ENCODE assay signal across 1 cellular context in the genomic region with DNA sequence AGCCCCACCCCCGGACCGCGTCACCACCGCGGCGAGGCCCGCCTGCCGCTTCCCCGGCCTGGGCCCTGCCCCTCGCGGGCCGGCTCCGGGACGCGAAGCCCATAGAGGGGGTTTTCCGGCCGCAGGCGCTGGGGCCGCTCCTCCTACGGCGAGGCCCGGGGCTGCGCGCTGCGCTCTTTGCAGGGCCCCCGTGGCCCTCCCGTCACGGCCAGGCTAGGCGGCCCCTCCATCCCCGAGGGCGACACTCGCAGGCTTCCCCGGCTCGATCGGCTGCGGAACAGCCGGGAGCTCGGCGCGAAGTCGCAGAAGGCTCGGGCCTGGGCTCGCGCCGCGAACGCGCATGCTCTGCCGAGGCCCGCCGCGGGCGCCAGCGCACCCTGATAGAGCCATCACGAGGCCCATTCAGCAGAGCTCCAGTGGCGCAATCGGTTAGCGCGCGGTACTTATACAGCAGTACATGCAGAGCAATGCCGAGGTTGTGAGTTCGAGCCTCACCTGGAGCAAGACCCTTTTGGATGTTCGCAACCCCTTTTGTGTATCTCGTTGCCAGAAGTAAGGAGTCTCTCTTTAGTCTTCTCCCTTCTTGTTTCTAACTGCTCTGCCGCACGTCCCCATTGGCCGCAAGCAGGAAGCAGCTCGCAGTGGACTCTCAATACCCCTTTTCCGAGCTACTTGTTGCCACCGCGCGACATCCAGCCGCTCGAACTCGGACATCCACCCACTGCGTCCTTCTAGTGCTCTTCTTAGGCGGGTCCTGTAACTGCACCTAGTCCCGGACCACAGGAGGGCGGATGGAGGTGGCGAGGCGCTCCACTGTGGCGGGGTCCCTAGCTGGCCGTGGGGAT.
TF ChIP-seq lines count a peak whose summit lies in the region.

No MANE protein-coding gene starts in this region.

TF ChIP-seq in HepG2, 621 proteins besides CTCF, POLR2A, EP300 and RAD21 (continued from another document and continues in another):
- TF ChIP-seq, protein P1, sequence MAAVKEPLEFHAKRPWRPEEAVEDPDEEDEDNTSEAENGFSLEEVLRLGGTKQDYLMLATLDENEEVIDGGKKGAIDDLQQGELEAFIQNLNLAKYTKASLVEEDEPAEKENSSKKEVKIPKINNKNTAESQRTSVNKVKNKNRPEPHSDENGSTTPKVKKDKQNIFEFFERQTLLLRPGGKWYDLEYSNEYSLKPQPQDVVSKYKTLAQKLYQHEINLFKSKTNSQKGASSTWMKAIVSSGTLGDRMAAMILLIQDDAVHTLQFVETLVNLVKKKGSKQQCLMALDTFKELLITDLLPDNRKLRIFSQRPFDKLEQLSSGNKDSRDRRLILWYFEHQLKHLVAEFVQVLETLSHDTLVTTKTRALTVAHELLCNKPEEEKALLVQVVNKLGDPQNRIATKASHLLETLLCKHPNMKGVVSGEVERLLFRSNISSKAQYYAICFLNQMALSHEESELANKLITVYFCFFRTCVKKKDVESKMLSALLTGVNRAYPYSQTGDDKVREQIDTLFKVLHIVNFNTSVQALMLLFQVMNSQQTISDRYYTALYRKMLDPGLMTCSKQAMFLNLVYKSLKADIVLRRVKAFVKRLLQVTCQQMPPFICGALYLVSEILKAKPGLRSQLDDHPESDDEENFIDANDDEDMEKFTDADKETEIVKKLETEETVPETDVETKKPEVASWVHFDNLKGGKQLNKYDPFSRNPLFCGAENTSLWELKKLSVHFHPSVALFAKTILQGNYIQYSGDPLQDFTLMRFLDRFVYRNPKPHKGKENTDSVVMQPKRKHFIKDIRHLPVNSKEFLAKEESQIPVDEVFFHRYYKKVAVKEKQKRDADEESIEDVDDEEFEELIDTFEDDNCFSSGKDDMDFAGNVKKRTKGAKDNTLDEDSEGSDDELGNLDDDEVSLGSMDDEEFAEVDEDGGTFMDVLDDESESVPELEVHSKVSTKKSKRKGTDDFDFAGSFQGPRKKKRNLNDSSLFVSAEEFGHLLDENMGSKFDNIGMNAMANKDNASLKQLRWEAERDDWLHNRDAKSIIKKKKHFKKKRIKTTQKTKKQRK (IDR thresholded peaks at IDR 0.05; ENCODE audit: low read length): no peak
- TF ChIP-seq HNRNPUL1 (IDR thresholded peaks at IDR 0.05; ENCODE audit: low read depth, low read length) (0 out of 2 replicates have a peak, but pooled peaks have one; percentile 55), ZNF251 (CRISPR knock-in tag; IDR thresholded peaks at IDR 0.05) (peak; percentile 95; the same call in 1 of the 2 replicates), ZBTB3 (CRISPR knock-in tag; IDR thresholded peaks at IDR 0.05; ENCODE audit: borderline replicate concordance, low read depth) (peak; percentile 66; the same call in 1 of the 2 replicates), TBX3 (IDR thresholded peaks at IDR 0.05; ENCODE audit: borderline replicate concordance) (peak; percentile 45; the same call in 1 of the 2 replicates), MXD4 (CRISPR knock-in tag; IDR thresholded peaks at IDR 0.05) (peak; percentile 85), MYC (CRISPR knock-in tag; IDR thresholded peaks at IDR 0.05; ENCODE audit: borderline replicate concordance) (peak; percentile 93), ZFAT (CRISPR knock-in tag; conservative IDR thresholded peaks at IDR 0.05) (peak; percentile 96), ATM (IDR thresholded peaks at IDR 0.05; ENCODE audit: borderline replicate concordance) (no peak), SRSF1 (optimal IDR thresholded peaks at IDR 0.05; ENCODE audit: low read depth, low read length) (peak; percentile 89), ZBTB20 (CRISPR knock-in tag; IDR thresholded peaks at IDR 0.05; ENCODE audit: borderline replicate concordance, low read depth) (peak; percentile 89), GABPB1 (CRISPR knock-in tag; IDR thresholded peaks at IDR 0.05) (peak; percentile 80), ZNF143 (CRISPR knock-in tag; IDR thresholded peaks at IDR 0.05) (no peak; the same call in 1 of the 2 replicates), DR1 (CRISPR knock-in tag; IDR thresholded peaks at IDR 0.05) (peak; percentile 79; the same call in 1 of the 2 replicates), YY1 (IDR thresholded peaks at IDR 0.05; ENCODE audit: insufficient read depth, insufficient replicate concordance, low read depth, low read length) (peak; percentile 70), PHF20 (CRISPR knock-in tag; IDR thresholded peaks at IDR 0.05) (peak; percentile 42; the same call in 1 of the 2 replicates), NBN (conservative IDR thresholded peaks at IDR 0.05) (no peak), FOXO1 (CRISPR knock-in tag; IDR thresholded peaks at IDR 0.05) (peak; percentile 67; the same call in 1 of the 2 replicates)
- TF ChIP-seq, protein P2, sequence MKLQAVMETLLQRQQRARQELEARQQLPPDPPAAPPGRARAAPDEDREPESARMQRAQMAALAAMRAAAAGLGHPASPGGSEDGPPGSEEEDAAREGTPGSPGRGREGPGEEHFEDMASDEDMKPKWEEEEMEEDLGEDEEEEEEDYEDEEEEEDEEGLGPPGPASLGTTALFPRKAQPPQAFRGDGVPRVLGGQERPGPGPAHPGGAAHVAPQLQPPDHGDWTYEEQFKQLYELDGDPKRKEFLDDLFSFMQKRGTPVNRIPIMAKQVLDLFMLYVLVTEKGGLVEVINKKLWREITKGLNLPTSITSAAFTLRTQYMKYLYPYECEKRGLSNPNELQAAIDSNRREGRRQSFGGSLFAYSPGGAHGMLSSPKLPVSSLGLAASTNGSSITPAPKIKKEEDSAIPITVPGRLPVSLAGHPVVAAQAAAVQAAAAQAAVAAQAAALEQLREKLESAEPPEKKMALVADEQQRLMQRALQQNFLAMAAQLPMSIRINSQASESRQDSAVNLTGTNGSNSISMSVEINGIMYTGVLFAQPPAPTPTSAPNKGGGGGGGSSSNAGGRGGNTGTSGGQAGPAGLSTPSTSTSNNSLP (IDR thresholded peaks at IDR 0.05; ENCODE audit: low read depth, low read length): peak; percentile 57; the same call in 1 of the 2 replicates
- TF ChIP-seq, protein P3, sequence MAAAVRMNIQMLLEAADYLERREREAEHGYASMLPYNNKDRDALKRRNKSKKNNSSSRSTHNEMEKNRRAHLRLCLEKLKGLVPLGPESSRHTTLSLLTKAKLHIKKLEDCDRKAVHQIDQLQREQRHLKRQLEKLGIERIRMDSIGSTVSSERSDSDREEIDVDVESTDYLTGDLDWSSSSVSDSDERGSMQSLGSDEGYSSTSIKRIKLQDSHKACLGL (CRISPR knock-in tag; IDR thresholded peaks at IDR 0.05): peak; percentile 77
- TF ChIP-seq, protein P4, sequence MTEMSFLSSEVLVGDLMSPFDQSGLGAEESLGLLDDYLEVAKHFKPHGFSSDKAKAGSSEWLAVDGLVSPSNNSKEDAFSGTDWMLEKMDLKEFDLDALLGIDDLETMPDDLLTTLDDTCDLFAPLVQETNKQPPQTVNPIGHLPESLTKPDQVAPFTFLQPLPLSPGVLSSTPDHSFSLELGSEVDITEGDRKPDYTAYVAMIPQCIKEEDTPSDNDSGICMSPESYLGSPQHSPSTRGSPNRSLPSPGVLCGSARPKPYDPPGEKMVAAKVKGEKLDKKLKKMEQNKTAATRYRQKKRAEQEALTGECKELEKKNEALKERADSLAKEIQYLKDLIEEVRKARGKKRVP (CRISPR knock-in tag; IDR thresholded peaks at IDR 0.05): peak in 1 of 2 experiments; percentile 90; a peak in 2 of 4 replicates
- TF ChIP-seq, protein P5, sequence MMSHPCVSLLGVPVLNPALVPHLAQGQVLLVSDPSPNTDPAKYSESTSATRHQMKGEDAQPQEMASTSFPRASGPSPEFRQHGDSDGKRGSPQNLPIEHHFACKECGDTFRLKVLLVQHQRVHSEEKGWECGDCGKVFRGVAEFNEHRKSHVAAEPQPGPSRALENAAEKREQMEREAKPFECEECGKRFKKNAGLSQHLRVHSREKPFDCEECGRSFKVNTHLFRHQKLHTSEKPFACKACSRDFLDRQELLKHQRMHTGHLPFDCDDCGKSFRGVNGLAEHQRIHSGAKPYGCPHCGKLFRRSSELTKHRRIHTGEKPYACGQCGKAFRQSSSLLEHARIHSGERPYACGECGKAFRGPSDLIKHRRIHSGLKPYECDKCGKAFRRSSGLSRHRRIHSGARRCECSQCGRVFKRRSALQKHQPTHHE (CRISPR knock-in tag; IDR thresholded peaks at IDR 0.05; ENCODE audit: borderline replicate concordance): peak; percentile 98
- TF ChIP-seq, protein P6, sequence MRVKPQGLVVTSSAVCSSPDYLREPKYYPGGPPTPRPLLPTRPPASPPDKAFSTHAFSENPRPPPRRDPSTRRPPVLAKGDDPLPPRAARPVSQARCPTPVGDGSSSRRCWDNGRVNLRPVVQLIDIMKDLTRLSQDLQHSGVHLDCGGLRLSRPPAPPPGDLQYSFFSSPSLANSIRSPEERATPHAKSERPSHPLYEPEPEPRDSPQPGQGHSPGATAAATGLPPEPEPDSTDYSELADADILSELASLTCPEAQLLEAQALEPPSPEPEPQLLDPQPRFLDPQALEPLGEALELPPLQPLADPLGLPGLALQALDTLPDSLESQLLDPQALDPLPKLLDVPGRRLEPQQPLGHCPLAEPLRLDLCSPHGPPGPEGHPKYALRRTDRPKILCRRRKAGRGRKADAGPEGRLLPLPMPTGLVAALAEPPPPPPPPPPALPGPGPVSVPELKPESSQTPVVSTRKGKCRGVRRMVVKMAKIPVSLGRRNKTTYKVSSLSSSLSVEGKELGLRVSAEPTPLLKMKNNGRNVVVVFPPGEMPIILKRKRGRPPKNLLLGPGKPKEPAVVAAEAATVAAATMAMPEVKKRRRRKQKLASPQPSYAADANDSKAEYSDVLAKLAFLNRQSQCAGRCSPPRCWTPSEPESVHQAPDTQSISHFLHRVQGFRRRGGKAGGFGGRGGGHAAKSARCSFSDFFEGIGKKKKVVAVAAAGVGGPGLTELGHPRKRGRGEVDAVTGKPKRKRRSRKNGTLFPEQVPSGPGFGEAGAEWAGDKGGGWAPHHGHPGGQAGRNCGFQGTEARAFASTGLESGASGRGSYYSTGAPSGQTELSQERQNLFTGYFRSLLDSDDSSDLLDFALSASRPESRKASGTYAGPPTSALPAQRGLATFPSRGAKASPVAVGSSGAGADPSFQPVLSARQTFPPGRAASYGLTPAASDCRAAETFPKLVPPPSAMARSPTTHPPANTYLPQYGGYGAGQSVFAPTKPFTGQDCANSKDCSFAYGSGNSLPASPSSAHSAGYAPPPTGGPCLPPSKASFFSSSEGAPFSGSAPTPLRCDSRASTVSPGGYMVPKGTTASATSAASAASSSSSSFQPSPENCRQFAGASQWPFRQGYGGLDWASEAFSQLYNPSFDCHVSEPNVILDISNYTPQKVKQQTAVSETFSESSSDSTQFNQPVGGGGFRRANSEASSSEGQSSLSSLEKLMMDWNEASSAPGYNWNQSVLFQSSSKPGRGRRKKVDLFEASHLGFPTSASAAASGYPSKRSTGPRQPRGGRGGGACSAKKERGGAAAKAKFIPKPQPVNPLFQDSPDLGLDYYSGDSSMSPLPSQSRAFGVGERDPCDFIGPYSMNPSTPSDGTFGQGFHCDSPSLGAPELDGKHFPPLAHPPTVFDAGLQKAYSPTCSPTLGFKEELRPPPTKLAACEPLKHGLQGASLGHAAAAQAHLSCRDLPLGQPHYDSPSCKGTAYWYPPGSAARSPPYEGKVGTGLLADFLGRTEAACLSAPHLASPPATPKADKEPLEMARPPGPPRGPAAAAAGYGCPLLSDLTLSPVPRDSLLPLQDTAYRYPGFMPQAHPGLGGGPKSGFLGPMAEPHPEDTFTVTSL (CRISPR knock-in tag; IDR thresholded peaks at IDR 0.05; ENCODE audit: borderline replicate concordance): 0 out of 2 replicates have a peak, but pooled peaks have one; percentile 34
- TF ChIP-seq, protein P7, sequence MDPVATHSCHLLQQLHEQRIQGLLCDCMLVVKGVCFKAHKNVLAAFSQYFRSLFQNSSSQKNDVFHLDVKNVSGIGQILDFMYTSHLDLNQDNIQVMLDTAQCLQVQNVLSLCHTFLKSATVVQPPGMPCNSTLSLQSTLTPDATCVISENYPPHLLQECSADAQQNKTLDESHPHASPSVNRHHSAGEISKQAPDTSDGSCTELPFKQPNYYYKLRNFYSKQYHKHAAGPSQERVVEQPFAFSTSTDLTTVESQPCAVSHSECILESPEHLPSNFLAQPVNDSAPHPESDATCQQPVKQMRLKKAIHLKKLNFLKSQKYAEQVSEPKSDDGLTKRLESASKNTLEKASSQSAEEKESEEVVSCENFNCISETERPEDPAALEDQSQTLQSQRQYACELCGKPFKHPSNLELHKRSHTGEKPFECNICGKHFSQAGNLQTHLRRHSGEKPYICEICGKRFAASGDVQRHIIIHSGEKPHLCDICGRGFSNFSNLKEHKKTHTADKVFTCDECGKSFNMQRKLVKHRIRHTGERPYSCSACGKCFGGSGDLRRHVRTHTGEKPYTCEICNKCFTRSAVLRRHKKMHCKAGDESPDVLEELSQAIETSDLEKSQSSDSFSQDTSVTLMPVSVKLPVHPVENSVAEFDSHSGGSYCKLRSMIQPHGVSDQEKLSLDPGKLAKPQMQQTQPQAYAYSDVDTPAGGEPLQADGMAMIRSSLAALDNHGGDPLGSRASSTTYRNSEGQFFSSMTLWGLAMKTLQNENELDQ (CRISPR knock-in tag; IDR thresholded peaks at IDR 0.05; ENCODE audit: borderline replicate concordance): no peak
- TF ChIP-seq, protein P8, sequence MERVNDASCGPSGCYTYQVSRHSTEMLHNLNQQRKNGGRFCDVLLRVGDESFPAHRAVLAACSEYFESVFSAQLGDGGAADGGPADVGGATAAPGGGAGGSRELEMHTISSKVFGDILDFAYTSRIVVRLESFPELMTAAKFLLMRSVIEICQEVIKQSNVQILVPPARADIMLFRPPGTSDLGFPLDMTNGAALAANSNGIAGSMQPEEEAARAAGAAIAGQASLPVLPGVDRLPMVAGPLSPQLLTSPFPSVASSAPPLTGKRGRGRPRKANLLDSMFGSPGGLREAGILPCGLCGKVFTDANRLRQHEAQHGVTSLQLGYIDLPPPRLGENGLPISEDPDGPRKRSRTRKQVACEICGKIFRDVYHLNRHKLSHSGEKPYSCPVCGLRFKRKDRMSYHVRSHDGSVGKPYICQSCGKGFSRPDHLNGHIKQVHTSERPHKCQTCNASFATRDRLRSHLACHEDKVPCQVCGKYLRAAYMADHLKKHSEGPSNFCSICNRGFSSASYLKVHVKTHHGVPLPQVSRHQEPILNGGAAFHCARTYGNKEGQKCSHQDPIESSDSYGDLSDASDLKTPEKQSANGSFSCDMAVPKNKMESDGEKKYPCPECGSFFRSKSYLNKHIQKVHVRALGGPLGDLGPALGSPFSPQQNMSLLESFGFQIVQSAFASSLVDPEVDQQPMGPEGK (CRISPR knock-in tag; IDR thresholded peaks at IDR 0.05): peak; percentile 47; the same call in 1 of the 2 replicates
- TF ChIP-seq, protein P9, sequence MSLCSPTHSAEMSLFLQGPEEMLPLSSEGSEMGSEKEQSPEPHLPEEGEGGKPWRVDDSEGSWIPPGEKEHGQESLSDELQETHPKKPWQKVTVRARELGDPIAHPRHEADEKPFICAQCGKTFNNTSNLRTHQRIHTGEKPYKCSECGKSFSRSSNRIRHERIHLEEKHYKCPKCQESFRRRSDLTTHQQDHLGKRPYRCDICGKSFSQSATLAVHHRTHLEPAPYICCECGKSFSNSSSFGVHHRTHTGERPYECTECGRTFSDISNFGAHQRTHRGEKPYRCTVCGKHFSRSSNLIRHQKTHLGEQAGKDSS (CRISPR knock-in tag; IDR thresholded peaks at IDR 0.05; ENCODE audit: borderline replicate concordance, low read depth): peak; percentile 84
- TF ChIP-seq, protein P10, sequence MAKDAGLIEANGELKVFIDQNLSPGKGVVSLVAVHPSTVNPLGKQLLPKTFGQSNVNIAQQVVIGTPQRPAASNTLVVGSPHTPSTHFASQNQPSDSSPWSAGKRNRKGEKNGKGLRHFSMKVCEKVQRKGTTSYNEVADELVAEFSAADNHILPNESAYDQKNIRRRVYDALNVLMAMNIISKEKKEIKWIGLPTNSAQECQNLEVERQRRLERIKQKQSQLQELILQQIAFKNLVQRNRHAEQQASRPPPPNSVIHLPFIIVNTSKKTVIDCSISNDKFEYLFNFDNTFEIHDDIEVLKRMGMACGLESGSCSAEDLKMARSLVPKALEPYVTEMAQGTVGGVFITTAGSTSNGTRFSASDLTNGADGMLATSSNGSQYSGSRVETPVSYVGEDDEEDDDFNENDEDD (CRISPR knock-in tag; IDR thresholded peaks at IDR 0.05; ENCODE audit: borderline replicate concordance): peak; percentile 94
- TF ChIP-seq, protein P11, sequence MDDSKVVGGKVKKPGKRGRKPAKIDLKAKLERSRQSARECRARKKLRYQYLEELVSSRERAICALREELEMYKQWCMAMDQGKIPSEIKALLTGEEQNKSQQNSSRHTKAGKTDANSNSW (CRISPR knock-in tag; IDR thresholded peaks at IDR 0.05; ENCODE audit: borderline replicate concordance): peak; percentile 50; the same call in 1 of the 2 replicates
